Comparison of ENCODE assay signal across 9 cellular contexts in the genomic region with DNA sequence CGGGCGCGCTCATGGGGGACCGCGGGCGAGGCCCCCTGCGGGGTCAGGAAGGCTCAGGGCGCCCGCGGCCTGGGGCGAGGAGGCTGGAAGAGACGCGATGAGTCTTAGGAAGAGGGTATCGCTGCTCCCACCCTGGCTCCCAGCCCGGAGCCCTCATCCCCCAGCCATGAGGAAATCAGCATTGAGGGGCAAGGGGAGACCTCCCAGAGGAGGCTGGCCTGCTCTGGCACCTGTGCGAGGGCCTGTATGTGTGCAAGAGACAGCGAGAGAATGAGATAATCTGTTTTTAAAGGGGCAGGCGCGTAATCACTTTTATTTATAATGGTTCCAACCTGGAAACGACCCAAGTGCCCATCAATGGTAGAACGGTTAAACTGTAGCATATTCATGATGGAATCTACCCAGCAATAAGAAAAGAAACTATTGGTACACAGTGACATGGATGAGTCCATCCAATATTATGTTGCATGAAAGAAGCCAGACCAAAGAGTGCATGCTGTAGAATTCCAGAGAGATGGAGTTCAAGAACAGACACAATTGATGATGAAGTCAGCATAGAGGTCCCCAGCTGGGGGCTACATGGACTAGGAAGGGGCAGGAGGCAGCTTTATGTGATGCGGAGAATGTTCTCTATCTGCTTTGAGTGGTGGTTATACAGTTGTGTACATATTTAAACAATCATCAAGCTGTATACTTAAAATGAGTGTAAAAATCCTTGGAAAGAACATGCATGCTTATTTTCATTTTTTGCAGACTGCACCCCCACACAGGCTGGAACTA. TPM values are rescaled to one million over a fixed set of nuclear protein-coding genes. Genes with fewer than 3 reads are reported as not detected.
DNase-seq lines count a peak whose midpoint lies in the region; ATAC-seq and TF ChIP-seq lines count a peak whose summit lies in the region.
"Had no signal": no experiment of that assay in that cellular context is flagged by ENCODE, and none has a peak within 500 bp of the region (broad histone marks: within the 10 kb centered on the region; RNA-seq: fewer than 3 reads in every experiment).

No MANE protein-coding gene starts in this region.

- peaks cover 30% of the 10 kb centered on the region for H3F3A ChIP-seq in neural progenitor cell (ENCODE audit: low read depth)

- H3K79me2 ChIP-seq in neural progenitor cell (ENCODE audit: low read depth), result no peaks in the 10 kb centered on the region

- peaks cover 0 to 4% (median 0%) of the 10 kb centered on the region in 3 donors for H3K9me3 ChIP-seq in body of pancreas
- H3K9me3 ChIP-seq in neural progenitor cell (ENCODE audit: low read depth), result no peaks in the 10 kb centered on the region

- H3K4me3 ChIP-seq in body of pancreas (no peak overlapping the region), neural progenitor cell (peak overlapping the region; percentile 32)

- peaks cover 4% of the 10 kb centered on the region for H3K9me3 Mint-ChIP-seq in neural progenitor cell

- H3K27me3 Mint-ChIP-seq in neural progenitor cell (ENCODE audit: insufficient read depth, low read depth), result peaks cover 29% of the 10 kb centered on the region

- no peak overlapping the region for H3K27ac Mint-ChIP-seq in neural progenitor cell

- H3K4me1 Mint-ChIP-seq in neural progenitor cell, result peaks cover 6% of the 10 kb centered on the region

- H3K4me2 ChIP-seq in neural progenitor cell, result peak overlapping the region; percentile 70

- H3K4me1 ChIP-seq in body of pancreas, result peaks cover 9% of the 10 kb centered on the region
- H3K4me1 ChIP-seq in neural progenitor cell, result peaks cover 18% of the 10 kb centered on the region

- no peak for DNase-seq in body of pancreas
- no peak for DNase-seq in neural progenitor cell (ENCODE audit: low spot score)
- DNase-seq in midbrain (lab: John Stamatoyannopoulos, UW), result no peak
- no peak for DNase-seq in HCEC 1CT
- no peak for DNase-seq in NCI-H446 treated with DMSO at 0.1 percent for 48 hours (lab: John Stamatoyannopoulos, UW)

- H3K27ac ChIP-seq in body of pancreas, result no peak overlapping the region
- no peak overlapping the region for H3K27ac ChIP-seq in neural progenitor cell

- ATAC-seq in GM18505 (IDR thresholded peaks at IDR 0.05; ENCODE audit: unreplicated experiment) (peak; percentile 5), HG03354 (IDR thresholded peaks at IDR 0.05; ENCODE audit: poor library complexity, severe bottlenecking, unreplicated experiment) (peak; percentile 10), body of pancreas (peak; percentile 10), GM18868 (IDR thresholded peaks at IDR 0.05; ENCODE audit: unreplicated experiment) (no peak)

- no peak for TF ChIP-seq POLR2A in GM18505 (IDR thresholded peaks at IDR 0.05; ENCODE audit: borderline replicate concordance, extremely low read depth, insufficient read depth, insufficient read length)
- no peak for TF ChIP-seq POLR2A in body of pancreas (IDR thresholded peaks at IDR 0.05)

- H3K36me3 Mint-ChIP-seq in neural progenitor cell, result no peaks in the 10 kb centered on the region

- peak overlapping the region; percentile 0 for H3K4me3 Mint-ChIP-seq in neural progenitor cell

- H3K27me3 ChIP-seq in body of pancreas (peaks cover 0 to 7% of the 10 kb centered on the region in 2 donors), neural progenitor cell (peaks cover 40% of the 10 kb centered on the region)

- TF ChIP-seq CTCF in body of pancreas (IDR thresholded peaks at IDR 0.05) (no peak), neural progenitor cell (IDR thresholded peaks at IDR 0.05) (no peak)

- peaks cover 17% of the 10 kb centered on the region for H4K20me1 ChIP-seq in neural progenitor cell (ENCODE audit: low read depth)

- 18 to 24% methylated on average over 12 to 22 of the region's 22 CpGs for WGBS in body of pancreas, 2 donors

- no peaks in the 10 kb centered on the region for H3K36me3 ChIP-seq in body of pancreas (replicated peaks in 1 of 2; ENCODE audit: insufficient read depth in 1 of 2, low read depth in 2 of 2)
- H3K36me3 ChIP-seq in neural progenitor cell, result no peaks in the 10 kb centered on the region

- H2AFZ ChIP-seq in neural progenitor cell (replicated peaks), result no peak overlapping the region

- intact Hi-C loops in body of pancreas (cut with DNase I), result no loop called here

- H3K9ac ChIP-seq in neural progenitor cell, result no peak overlapping the region

RNA-seq across cellular contexts. Expression of a gene that starts 14.4 kb away (rescaled TPM):
- total RNA-seq in body of pancreas (10 to 100 TPM in 1 of 2 donors, 1 to 10 TPM in 1; 4.3 to 11.2 TPM), neural progenitor cell (ENCODE audit: low replicate concordance) (1.5 and 6.3 TPM in 2 replicates)

RNA-seq across cellular contexts. Expression of a gene that starts 23.5 kb away (rescaled TPM):
- total RNA-seq in body of pancreas (not detected), neural progenitor cell (ENCODE audit: low replicate concordance) (0.40 TPM in 1 of 2 replicates, not detected in the other)
- total RNA-seq: RPMI7951 had no signal

RNA-seq across cellular contexts. Expression of a gene that starts 35.8 kb away (rescaled TPM):
- total RNA-seq in body of pancreas (10 to 100 TPM; 88.7 to 92.3 TPM), neural progenitor cell (ENCODE audit: low replicate concordance) (365 and 456 TPM in 2 replicates)

RNA-seq across cellular contexts. Expression of a gene that starts 36.8 kb away (rescaled TPM):
- total RNA-seq in body of pancreas, result 10 to 100 TPM; 11.7 to 21.4 TPM
- total RNA-seq in neural progenitor cell (ENCODE audit: low replicate concordance), result 3.9 and 8.2 TPM in 2 replicates

RNA-seq across cellular contexts. Expression of a gene that starts 55.8 kb away (rescaled TPM):
- 10 to 100 TPM; 10.1 to 19.4 TPM for total RNA-seq in body of pancreas
- 21.0 and 31.4 TPM in 2 replicates for total RNA-seq in neural progenitor cell (ENCODE audit: low replicate concordance)
